8 cellular contexts compared by ENCODE assay signal in the genomic region with DNA sequence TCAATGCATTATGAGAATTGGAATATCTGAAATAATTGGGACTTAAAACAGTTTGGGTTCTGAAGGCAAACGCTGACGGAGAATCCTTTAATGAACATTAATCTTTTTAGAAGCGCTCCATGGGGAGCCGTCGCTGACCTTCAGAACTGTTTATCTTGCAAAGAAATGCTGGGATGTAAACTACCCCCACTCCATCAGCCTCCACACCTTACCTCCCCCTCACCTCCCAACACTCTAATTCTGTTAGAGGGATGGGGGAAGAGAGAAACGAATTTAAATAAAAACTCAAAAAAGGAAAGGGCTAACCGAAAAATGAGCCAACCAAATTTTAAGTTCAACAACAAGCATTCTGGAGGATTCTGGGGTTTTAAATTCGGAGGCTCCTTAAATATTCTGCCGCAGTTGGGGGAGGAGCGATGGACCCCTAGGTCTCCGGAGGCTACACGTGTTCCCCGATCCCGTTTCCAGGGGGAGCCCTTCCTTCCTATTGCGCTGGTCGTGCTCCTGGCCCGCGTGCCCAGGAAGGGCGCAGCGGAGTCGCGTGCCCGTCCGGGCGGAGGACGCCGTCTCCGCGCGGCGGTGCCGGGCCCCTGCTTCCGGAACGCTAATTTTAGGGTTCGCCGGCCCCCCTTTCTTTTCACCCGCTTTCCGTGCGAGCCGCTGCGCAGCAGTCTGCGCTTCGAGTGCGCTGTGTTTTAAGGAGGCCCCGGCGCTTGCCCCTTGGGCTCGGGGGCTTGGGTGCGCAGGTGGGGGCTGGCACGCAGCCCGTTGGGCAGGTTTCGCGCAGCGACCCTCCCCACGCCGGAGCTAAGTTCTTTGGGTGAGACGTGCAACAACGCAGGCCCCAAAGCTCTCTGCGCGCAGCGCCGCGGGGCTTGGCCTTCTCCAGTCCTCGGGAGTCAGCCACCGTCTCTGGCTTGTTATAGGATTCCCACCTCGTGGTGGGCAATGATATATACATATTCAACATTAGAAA. TPM values are rescaled to one million over a fixed set of nuclear protein-coding genes. Genes with fewer than 3 reads are reported as not detected.
DNase-seq lines count a peak whose midpoint lies in the region; ATAC-seq and TF ChIP-seq lines count a peak whose summit lies in the region.

No MANE protein-coding gene starts in this region.

- no peak overlapping the region for H3K27ac ChIP-seq in breast epithelium

- DNase-seq in SKM-1 treated with dmso at 0.1 percent for 144 hours (lab: John Stamatoyannopoulos, UW; ENCODE audit: unreplicated experiment), result peak; percentile 24
- DNase-seq in SKM-1 (lab: John Stamatoyannopoulos, UW; ENCODE audit: unreplicated experiment), result no peak
- peak; percentile 61 for DNase-seq in SW480 (ENCODE audit: low spot score)
- no peak for DNase-seq in breast epithelium (ENCODE audit: low spot score in 2 of 2)
- DNase-seq in sciatic nerve (ENCODE audit: low spot score), result peak; percentile 66

- intact Hi-C loops in breast epithelium (cut with DNase I; ENCODE audit: low total_unique reads), result no loop called here
- intact Hi-C loops in sciatic nerve (cut with DNase I), result no loop called here

- H3K4me1 ChIP-seq in breast epithelium (peaks cover 4% of the 10 kb centered on the region in 2 donors), iPS-15b (ENCODE audit: control insufficient read depth, insufficient read depth, low read length) (peaks cover 12% of the 10 kb centered on the region)

- ATAC-seq in HG03439 (IDR thresholded peaks at IDR 0.05; ENCODE audit: unreplicated experiment) (peak; percentile 47), sciatic nerve (peak; percentile 82), GM19023 (IDR thresholded peaks at IDR 0.05; ENCODE audit: unreplicated experiment) (no peak)

- H3K9ac ChIP-seq in iPS-15b (ENCODE audit: low read depth, low read length), result peak overlapping the region; percentile 47

- H3K4me3 ChIP-seq in breast epithelium, result peak overlapping the region; percentile 43 to 64 (median 61)
- H3K4me3 ChIP-seq in iPS-15b (ENCODE audit: low read depth, low read length), result peak overlapping the region; percentile 72

- peak in 1 of 3 donors; percentile 11 for TF ChIP-seq CTCF in breast epithelium (IDR thresholded peaks at IDR 0.05)

- H3K9me3 ChIP-seq in breast epithelium (no peaks in the 10 kb centered on the region), iPS-15b (ENCODE audit: control insufficient read depth, insufficient read depth, low read length) (no peaks in the 10 kb centered on the region)

- H3K27me3 ChIP-seq in breast epithelium (no peaks in the 10 kb centered on the region), iPS-15b (ENCODE audit: control insufficient read depth, insufficient read depth, low read length) (peaks cover 25% of the 10 kb centered on the region)

- H3K36me3 ChIP-seq in breast epithelium (no peaks in the 10 kb centered on the region), iPS-15b (ENCODE audit: control insufficient read depth, insufficient read depth, low read length) (no peaks in the 10 kb centered on the region)

- TF ChIP-seq POLR2A in breast epithelium (IDR thresholded peaks at IDR 0.05), result no peak

RNA-seq across cellular contexts. Expression of gene DNAJC6, which starts 43.8 kb away (rescaled TPM):
- total RNA-seq in breast epithelium (1 to 10 TPM in 2 of 3 donors, under 1 TPM in 1; 0.96 to 6.2 (median 4.2) TPM), sciatic nerve (20.7 TPM)

Comparison
In these comparisons a context has a peak if more than half of its experiments do, and no peak if none do; other contexts are left out.
1. DNase-seq: peak in SKM-1 treated with dmso at 0.1 percent for 144 hours (single experiment), SW480 (single experiment) and sciatic nerve (single experiment); none in SKM-1 (single experiment) and breast epithelium (0 of 2).